ENCODE assay signal across 10 cellular contexts in genomic region chr10:102648269-102648888, GRCh38. TPM values are rescaled to one million over a fixed set of nuclear protein-coding genes. Genes with fewer than 3 reads are reported as not detected.
DNase-seq lines count a peak whose midpoint lies in the region; ATAC-seq and TF ChIP-seq lines count a peak whose summit lies in the region.
"Had no signal": no experiment of that assay in that cellular context is flagged by ENCODE, and none has a peak within 500 bp of the region (broad histone marks: within the 10 kb centered on the region; RNA-seq: fewer than 3 reads in every experiment).

No MANE protein-coding gene starts in this region.

- no peaks in the 10 kb centered on the region for H3K9me3 ChIP-seq in colonic mucosa

- H3K36me3 ChIP-seq in colonic mucosa, result no peaks in the 10 kb centered on the region

- H3K9me3 Mint-ChIP-seq in stimulated activated naive CD8-positive, alpha-beta T cell treated with anti-CD3 and anti-CD28 coated beads, Interleukin-15, Interleukin-2, amounts not matched to agents 100 ng/mL and 50 ng/mL, for 24 hours, result no peaks in the 10 kb centered on the region
- no peaks in the 10 kb centered on the region for H3K9me3 Mint-ChIP-seq in naive thymus-derived CD8-positive, alpha-beta T cell

- peak overlapping the region; percentile 61 for H3K27ac Mint-ChIP-seq in stimulated activated naive CD8-positive, alpha-beta T cell treated with anti-CD3 and anti-CD28 coated beads, Interleukin-15, Interleukin-2, amounts not matched to agents 100 ng/mL and 50 ng/mL, for 24 hours
- peak overlapping the region; percentile 88 to 99 (median 97) for H3K27ac Mint-ChIP-seq in naive thymus-derived CD8-positive, alpha-beta T cell

- H3K4me1 ChIP-seq in colonic mucosa, result peaks cover 35% of the 10 kb centered on the region

- no peak for ATAC-seq in stimulated activated naive CD8-positive, alpha-beta T cell treated with anti-CD3 and anti-CD28 coated beads, Interleukin-15, Interleukin-2, amounts not matched to agents 100 U/mL and 50 U/mL, for 24 hours
- no peak for ATAC-seq in naive thymus-derived CD8-positive, alpha-beta T cell
- ATAC-seq in HG03135 (IDR thresholded peaks at IDR 0.05; ENCODE audit: unreplicated experiment) (no peak), HG03460 (IDR thresholded peaks at IDR 0.05; ENCODE audit: unreplicated experiment) (no peak)
- ATAC-seq: left lobe of liver had no signal

- intact Hi-C loops in colonic mucosa (cut with DNase I), result no loop called here

- peaks cover 68% of the 10 kb centered on the region for H3K4me1 Mint-ChIP-seq in stimulated activated naive CD8-positive, alpha-beta T cell treated with anti-CD3 and anti-CD28 coated beads, Interleukin-15, Interleukin-2, amounts not matched to agents 100 ng/mL and 50 ng/mL, for 24 hours (ENCODE audit: low read depth)
- peaks cover 53 to 78% (median 71%) of the 10 kb centered on the region in 4 donors for H3K4me1 Mint-ChIP-seq in naive thymus-derived CD8-positive, alpha-beta T cell

- peak overlapping the region; percentile 98 for H3K4me3 Mint-ChIP-seq in stimulated activated naive CD8-positive, alpha-beta T cell treated with anti-CD3 and anti-CD28 coated beads, Interleukin-15, Interleukin-2, amounts not matched to agents 100 ng/mL and 50 ng/mL, for 24 hours
- H3K4me3 Mint-ChIP-seq in naive thymus-derived CD8-positive, alpha-beta T cell, result peak overlapping the region; percentile 92 to 99 (median 98)

- no peak for DNase-seq in stimulated activated naive CD8-positive, alpha-beta T cell treated with anti-CD3 and anti-CD28 coated beads, Interleukin-15, Interleukin-2, amounts not matched to agents 100 U/mL and 50 U/mL, for 24 hours
- DNase-seq in colonic mucosa (no peak), DMS153 (lab: John Stamatoyannopoulos, UW) (no peak), HPDE6-E6E7 (ENCODE audit: extremely low spot score) (no peak)
- DNase-seq in naive thymus-derived CD8-positive, alpha-beta T cell, result no peak
- DNase-seq: NCI-H2081 had no signal

- peak overlapping the region; percentile 11 for H3K27ac ChIP-seq in colonic mucosa

- POLR2A ChIA-PET in naive thymus-derived CD8-positive, alpha-beta T cell (lab: Charles Lee), result interaction anchor here (6.3 to 15.9 kb wide), 2 partner anchors 18 to 66 kb away, joined by 24 to 624 read pairs; partner anchors contain the start of genes ARL3 and SFXN2

- TF ChIP-seq CTCF in colonic mucosa (IDR thresholded peaks at IDR 0.05), result no peak

- no peaks in the 10 kb centered on the region for H3K27me3 ChIP-seq in colonic mucosa

- H3K36me3 Mint-ChIP-seq in stimulated activated naive CD8-positive, alpha-beta T cell treated with anti-CD3 and anti-CD28 coated beads, Interleukin-15, Interleukin-2, amounts not matched to agents 100 ng/mL and 50 ng/mL, for 24 hours (ENCODE audit: low read depth), result peaks cover 20% of the 10 kb centered on the region
- peaks cover 0 to 10% (median 4%) of the 10 kb centered on the region in 3 donors for H3K36me3 Mint-ChIP-seq in naive thymus-derived CD8-positive, alpha-beta T cell

- H3K27me3 Mint-ChIP-seq in stimulated activated naive CD8-positive, alpha-beta T cell treated with anti-CD3 and anti-CD28 coated beads, Interleukin-15, Interleukin-2, amounts not matched to agents 100 ng/mL and 50 ng/mL, for 24 hours, result no peaks in the 10 kb centered on the region
- H3K27me3 Mint-ChIP-seq in naive thymus-derived CD8-positive, alpha-beta T cell, result no peaks in the 10 kb centered on the region

- peak overlapping the region; percentile 31 to 100 for H3K9ac ChIP-seq in colonic mucosa (ENCODE audit: low read depth in 2 of 2, low read length in 2 of 2)

- H3K4me3 ChIP-seq in colonic mucosa, result peak overlapping the region; percentile 5

RNA-seq across cellular contexts. Expression of gene TRIM8, which starts 4.1 kb away (rescaled TPM):
- total RNA-seq in colonic mucosa, result 10 to 100 TPM; 64.9 to 79.6 TPM
- total RNA-seq in naive thymus-derived CD8-positive, alpha-beta T cell, result 10 to 100 TPM; 61.4 to 67.3 TPM
- polyA plus RNA-seq in naive thymus-derived CD8-positive, alpha-beta T cell, result 10 to 100 TPM; 27.5 to 53.2 (median 34.7) TPM
